Comparison of ENCODE assay signal across 28 cellular contexts in the genomic region with DNA sequence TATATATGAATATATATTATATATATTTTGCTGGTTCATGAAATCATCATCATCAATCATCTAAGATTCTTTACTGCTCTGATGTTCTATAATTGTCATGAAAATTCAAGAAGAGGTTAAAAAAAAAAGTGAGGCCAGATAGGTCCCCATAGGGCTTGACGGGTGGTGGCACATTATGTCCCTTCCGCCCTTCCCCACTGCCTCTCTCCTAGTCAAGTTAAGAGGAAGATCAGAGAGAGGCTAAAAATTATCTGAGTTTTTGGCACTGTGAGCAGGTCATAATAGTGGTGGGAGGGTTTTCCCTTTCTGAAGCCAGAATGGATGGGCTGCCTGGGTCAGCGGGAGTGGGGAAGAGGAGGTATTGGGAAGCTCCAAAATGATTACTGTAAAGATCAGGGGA. TPM values are rescaled to one million over a fixed set of nuclear protein-coding genes. Genes with fewer than 3 reads are reported as not detected.
A peak's percentile ranks its signal among the peaks of the same experiment; 100 is the strongest.
DNase-seq lines count a peak whose midpoint lies in the region; ATAC-seq and TF ChIP-seq lines count a peak whose summit lies in the region.
"Had no signal": no experiment of that assay in that cellular context is flagged by ENCODE, and none has a peak within 500 bp of the region (broad histone marks: within the 10 kb centered on the region; RNA-seq: fewer than 3 reads in every experiment).

No MANE protein-coding gene starts in this region.

- H3K4me3 ChIP-seq in ascending aorta (peak overlapping the region; percentile 11 to 68), gastroesophageal sphincter (peak overlapping the region; percentile 72 to 97), prostate gland (no peak overlapping the region), tibial nerve (no peak overlapping the region)
- H3K4me3 ChIP-seq: body of pancreas, left lung, MG63, skin epidermis had no signal

- 53 to 56% methylated on average over 3 of the region's 3 CpGs for WGBS in gastroesophageal sphincter (ENCODE audit: low coverage in 1 of 2), 2 donors
- 65% methylated on average over 3 of the region's 3 CpGs for WGBS in prostate gland
- 80 to 83% methylated on average over 3 of the region's 3 CpGs for WGBS in tibial nerve, 2 donors

- H3K4me3 Mint-ChIP-seq in activated T-helper 17 cell treated with anti-CD3 and anti-CD28 coated beads, Interleukin-2, amount 50 U/mL, for 72 hours, result no peak overlapping the region
- H3K4me3 Mint-ChIP-seq: activated CD4-positive, alpha-beta memory T cell treated with anti-CD3 and anti-CD28 coated beads for 36 hours; CD8-positive, alpha-beta memory T cell; stimulated activated memory B cell treated with anti-CD40 and anti-IgM and Interleukin-4, amounts not matched to agents 10 μg/mL and 1 μg/mL and 100 μg/mL, for 72 hours; T-helper 2 cell treated with Interferon-gamma antibody and Interleukin-4, amounts not matched to agents 5 μg/mL and 100 μg/mL, for 36 hours had no signal

- peaks cover 13% of the 10 kb centered on the region for H3K27me3 Mint-ChIP-seq in activated T-helper 17 cell treated with anti-CD3 and anti-CD28 coated beads, Interleukin-2, amount 50 U/mL, for 72 hours

- no peaks in the 10 kb centered on the region for H3K4me1 Mint-ChIP-seq in activated T-helper 17 cell treated with anti-CD3 and anti-CD28 coated beads, Interleukin-2, amount 50 U/mL, for 72 hours

- H3K36me3 ChIP-seq in ascending aorta, result no peaks in the 10 kb centered on the region
- no peaks in the 10 kb centered on the region for H3K36me3 ChIP-seq in gastroesophageal sphincter
- no peaks in the 10 kb centered on the region for H3K36me3 ChIP-seq in prostate gland
- H3K36me3 ChIP-seq in tibial nerve, result no peaks in the 10 kb centered on the region
- H3K36me3 ChIP-seq: left lung, MG63, neutrophil had no signal

- H3K4me1 ChIP-seq in ascending aorta (peaks cover 0 to 20% of the 10 kb centered on the region in 2 donors), gastroesophageal sphincter (peaks cover 4 to 51% (median 16%) of the 10 kb centered on the region in 3 donors), prostate gland (replicated peaks) (no peaks in the 10 kb centered on the region), tibial nerve (peaks cover 0 to 55% (median 0%) of the 10 kb centered on the region in 4 donors)

- no peak for TF ChIP-seq EP300 in gastroesophageal sphincter (IDR thresholded peaks at IDR 0.05)
- no peak for TF ChIP-seq EP300 in tibial nerve (IDR thresholded peaks at IDR 0.05)

- no peak for TF ChIP-seq POLR2A in gastroesophageal sphincter (IDR thresholded peaks at IDR 0.05)
- no peak for TF ChIP-seq POLR2A in prostate gland (IDR thresholded peaks at IDR 0.05)
- no peak for TF ChIP-seq POLR2A in tibial nerve (IDR thresholded peaks at IDR 0.05)

- H3K27me3 ChIP-seq in ascending aorta (no peaks in the 10 kb centered on the region), gastroesophageal sphincter (no peaks in the 10 kb centered on the region), prostate gland (replicated peaks; ENCODE audit: insufficient read depth) (no peaks in the 10 kb centered on the region), tibial nerve (no peaks in the 10 kb centered on the region)
- H3K27me3 ChIP-seq: body of pancreas had no signal

- DNase-seq in ascending aorta (ENCODE audit: low spot score in 2 of 2) (no peak), prostate gland (ENCODE audit: low spot score) (no peak), tibial nerve (ENCODE audit: low spot score in 2 of 2) (no peak)
- DNase-seq: activated CD4-positive, alpha-beta memory T cell treated with anti-CD3 and anti-CD28 coated beads for 36 hours; activated CD4-positive, CD25-positive, alpha-beta regulatory T cell treated with anti-CD3 and anti-CD28 coated beads, Interleukin-2, amount 50 U/mL, for 72 hours; activated CD8-positive, alpha-beta memory T cell treated with anti-CD3 and anti-CD28 coated beads, Interleukin-2, amount 50 U/mL, for 4 hours; activated naive CD4-positive, alpha-beta T cell treated with Interleukin-2 at 50 U/mL for 16 hours; body of pancreas; CD8-positive, alpha-beta memory T cell; cerebellar nuclear complex; DMS153; H7; KBM-7; left lung; MG63; naive B cell; NCI-H1930; NCI-H524 treated with DMSO at 0.1 percent for 48 hours; NK-92 treated with Interleukin-12 subunit alpha and Interleukin-12 subunit beta, amount 100 ng/mL, for 24 hours; PC-3 had no signal

- peak overlapping the region; percentile 70 to 89 for H3K27ac ChIP-seq in ascending aorta
- H3K27ac ChIP-seq in gastroesophageal sphincter, result peak overlapping the region; percentile 81 to 99 (median 94)
- H3K27ac ChIP-seq in prostate gland, result peak overlapping the region; percentile 10 to 55
- peak overlapping the region in 3 of 4 donors; percentile 37 to 44 (median 41) for H3K27ac ChIP-seq in tibial nerve
- H3K27ac ChIP-seq: body of pancreas, left lung, neutrophil, skin epidermis had no signal

- no peak overlapping the region for H3K27ac Mint-ChIP-seq in activated T-helper 17 cell treated with anti-CD3 and anti-CD28 coated beads, Interleukin-2, amount 50 U/mL, for 72 hours
- H3K27ac Mint-ChIP-seq: activated CD4-positive, alpha-beta memory T cell treated with anti-CD3 and anti-CD28 coated beads for 36 hours; naive B cell; stimulated activated memory B cell treated with anti-CD40 and anti-IgM and Interleukin-4, amounts not matched to agents 10 μg/mL and 1 μg/mL and 100 μg/mL, for 72 hours; T-helper 2 cell treated with Interferon-gamma antibody and Interleukin-4, amounts not matched to agents 5 μg/mL and 100 μg/mL, for 36 hours had no signal

- intact Hi-C loops in ascending aorta (cut with DNase I), result loop anchor here (5.0 kb wide), 1 partner anchor 58 kb away; no protein-coding TSS in a partner anchor
- intact Hi-C loops in prostate gland (cut with DNase I), result no loop called here

- H3K9me3 Mint-ChIP-seq in activated T-helper 17 cell treated with anti-CD3 and anti-CD28 coated beads, Interleukin-2, amount 50 U/mL, for 72 hours, result no peaks in the 10 kb centered on the region
- H3K9me3 Mint-ChIP-seq: activated CD4-positive, alpha-beta memory T cell treated with anti-CD3 and anti-CD28 coated beads for 36 hours; CD8-positive, alpha-beta memory T cell; naive B cell; stimulated activated memory B cell treated with anti-CD40 and anti-IgM and Interleukin-4, amounts not matched to agents 10 μg/mL and 1 μg/mL and 100 μg/mL, for 72 hours; T-helper 2 cell treated with Interferon-gamma antibody and Interleukin-4, amounts not matched to agents 5 μg/mL and 100 μg/mL, for 36 hours had no signal

- H3K9me3 ChIP-seq in ascending aorta (no peaks in the 10 kb centered on the region), gastroesophageal sphincter (no peaks in the 10 kb centered on the region), prostate gland (no peaks in the 10 kb centered on the region), tibial nerve (no peaks in the 10 kb centered on the region)
- H3K9me3 ChIP-seq: body of pancreas, left lung, MG63, neutrophil had no signal

- TF ChIP-seq CTCF in ascending aorta (IDR thresholded peaks at IDR 0.05) (no peak), gastroesophageal sphincter (IDR thresholded peaks at IDR 0.05) (no peak), prostate gland (IDR thresholded peaks at IDR 0.05) (no peak), tibial nerve (IDR thresholded peaks at IDR 0.05) (no peak)

- ATAC-seq in gastroesophageal sphincter, result no peak
- no peak for ATAC-seq in GM19324 (IDR thresholded peaks at IDR 0.05; ENCODE audit: low FRiP score, unreplicated experiment)
- no peak for ATAC-seq in HG03439 (IDR thresholded peaks at IDR 0.05; ENCODE audit: unreplicated experiment)
- ATAC-seq in activated T-helper 17 cell treated with anti-CD3 and anti-CD28 coated beads, Interleukin-2, amount 50 U/mL, for 72 hours (replicated peaks), result no peak
- ATAC-seq: body of pancreas; left lung; PC-3; stimulated activated memory B cell treated with anti-CD40 and anti-IgM and Interleukin-4, amounts not matched to agents 10 μg/mL and 1 μg/mL and 100 μg/mL, for 72 hours had no signal

- H3K36me3 Mint-ChIP-seq in activated T-helper 17 cell treated with anti-CD3 and anti-CD28 coated beads, Interleukin-2, amount 50 U/mL, for 72 hours (ENCODE audit: low read depth), result no peaks in the 10 kb centered on the region
- H3K36me3 Mint-ChIP-seq: activated CD4-positive, alpha-beta memory T cell treated with anti-CD3 and anti-CD28 coated beads for 36 hours; CD8-positive, alpha-beta memory T cell; naive B cell; stimulated activated memory B cell treated with anti-CD40 and anti-IgM and Interleukin-4, amounts not matched to agents 10 μg/mL and 1 μg/mL and 100 μg/mL, for 72 hours had no signal

RNA-seq across cellular contexts. Expression of a gene that starts 5.4 kb away (rescaled TPM):
- total RNA-seq in ascending aorta (178 TPM), gastroesophageal sphincter (1,000 to 10,000 TPM; 1,547 to 3,168 (median 2,047) TPM), prostate gland (100 to 1,000 TPM; 131 to 181 TPM), tibial nerve (100 to 1,000 TPM; 118 to 177 (median 138) TPM)
- under 1 TPM; 0.32 to 0.37 TPM for total RNA-seq in activated T-helper 17 cell treated with anti-CD3 and anti-CD28 coated beads, Interleukin-2, amount 50 U/mL, for 72 hours

RNA-seq across cellular contexts. Expression of a gene that starts 58.1 kb away (rescaled TPM):
- total RNA-seq in ascending aorta (108 TPM), gastroesophageal sphincter (10 to 100 TPM; 29.3 to 40.9 (median 33.2) TPM), prostate gland (10 to 100 TPM; 31.5 to 34.9 TPM), tibial nerve (10 to 100 TPM; 24.0 to 54.6 (median 34.0) TPM)
- total RNA-seq in activated T-helper 17 cell treated with anti-CD3 and anti-CD28 coated beads, Interleukin-2, amount 50 U/mL, for 72 hours, result 10 to 100 TPM; 29.8 to 45.1 TPM

Comparison
In these comparisons a context has a peak if more than half of its experiments do, and no peak if none do; other contexts are left out.
1. H3K27ac ChIP-seq: peak in every context shown above with its lines; median percentile 94 in gastroesophageal sphincter; 80 in ascending aorta; 41 in tibial nerve; 32 in prostate gland.
2. H3K4me3 ChIP-seq: peak in ascending aorta (2 of 2) and gastroesophageal sphincter (2 of 2); none in prostate gland (0 of 2) and tibial nerve (0 of 4).
3. RNA of a gene that starts 5.4 kb away (total RNA-seq): 1,547 to 3,168 TPM in gastroesophageal sphincter, 131 to 181 TPM in prostate gland, 178 TPM in ascending aorta (single experiment) and 118 to 177 TPM in tibial nerve; 0.32 to 0.37 TPM in activated T-helper 17 cell treated with anti-CD3 and anti-CD28 coated beads, Interleukin-2, amount 50 U/mL, for 72 hours; every median in the first group is over 10 times any median in the second.